In genomic region chr12:75101805-75102204, GRCh38 we compare ENCODE assay signal across 30 cellular contexts.
"Had no signal": no experiment of that assay in that cellular context is flagged by ENCODE, and none has a peak within 500 bp of the region (broad histone marks: within the 10 kb centered on the region; RNA-seq: fewer than 3 reads in every experiment).

No MANE protein-coding gene starts in this region.

- H3K9me3 Mint-ChIP-seq: dendritic cell treated with granulocyte-macrophage colony-stimulating factor and Interleukin-4, amounts not matched to agents 40 ng/mL and 50 ng/mL, for 4 days; effector memory CD8-positive, alpha-beta T cell; endodermal cell had no signal

- H3K4me3 ChIP-seq: colonic mucosa, coronary artery, dorsolateral prefrontal cortex, esophagus muscularis mucosa, esophagus squamous epithelium, gastrocnemius medialis, gastroesophageal sphincter, heart left ventricle, heart right ventricle, hepatocyte had no signal

- DNase-seq: colonic mucosa; cortex of kidney; dermis blood vessel endothelial cell; dorsolateral prefrontal cortex; effector CD4-positive, alpha-beta T cell; effector CD8-positive, alpha-beta T cell; effector memory CD4-positive, alpha-beta T cell; effector memory CD8-positive, alpha-beta T cell; endodermal cell; erythroblast; esophagus squamous epithelium; foreskin fibroblast; foreskin keratinocyte; foreskin melanocyte; gastrocnemius medialis; glutamatergic neuron; head of caudate nucleus; heart left ventricle; heart right ventricle had no signal

- H3K27me3 Mint-ChIP-seq: dendritic cell treated with granulocyte-macrophage colony-stimulating factor and Interleukin-4, amounts not matched to agents 40 ng/mL and 50 ng/mL, for 4 days; effector memory CD8-positive, alpha-beta T cell had no signal

- H3K27ac ChIP-seq: colonic mucosa, coronary artery, epithelial cell of prostate, esophagus muscularis mucosa, esophagus squamous epithelium, foreskin keratinocyte, gastrocnemius medialis, gastroesophageal sphincter, heart left ventricle, heart right ventricle, hepatocyte had no signal

- ATAC-seq: effector memory CD8-positive, alpha-beta T cell; esophagus mucosa; foreskin keratinocyte; gastrocnemius medialis; gastroesophageal sphincter; heart left ventricle; heart right ventricle had no signal

- H2AFZ ChIP-seq: hepatocyte had no signal

- H3K4me2 ChIP-seq: hepatocyte had no signal

- H3K27me3 ChIP-seq: colonic mucosa, dorsolateral prefrontal cortex, esophagus muscularis mucosa, esophagus squamous epithelium, foreskin keratinocyte, gastrocnemius medialis, gastroesophageal sphincter, heart left ventricle, heart right ventricle, hepatocyte had no signal

- FAIRE-seq: colon, endometrium, endothelial cell of umbilical vein, frontal cortex had no signal

- H3K79me2 ChIP-seq: hepatocyte had no signal

- H3K36me3 ChIP-seq: colonic mucosa, esophagus muscularis mucosa, esophagus squamous epithelium, gastrocnemius medialis, gastroesophageal sphincter, heart left ventricle, heart right ventricle had no signal

- H3K4me1 ChIP-seq: colonic mucosa, esophagus muscularis mucosa, esophagus squamous epithelium, foreskin keratinocyte, gastrocnemius medialis, gastroesophageal sphincter, heart left ventricle, heart right ventricle had no signal

- H3K4me3 Mint-ChIP-seq: dendritic cell treated with granulocyte-macrophage colony-stimulating factor and Interleukin-4, amounts not matched to agents 40 ng/mL and 50 ng/mL, for 4 days; effector memory CD8-positive, alpha-beta T cell; endodermal cell had no signal

- H3K4me1 Mint-ChIP-seq: endodermal cell had no signal

- H3K27ac Mint-ChIP-seq: dendritic cell treated with granulocyte-macrophage colony-stimulating factor and Interleukin-4, amounts not matched to agents 40 ng/mL and 50 ng/mL, for 4 days; effector memory CD8-positive, alpha-beta T cell; endodermal cell had no signal

- H3K9me3 ChIP-seq: colonic mucosa, esophagus muscularis mucosa, esophagus squamous epithelium, gastrocnemius medialis, gastroesophageal sphincter, heart left ventricle had no signal
